Comparison of ENCODE assay signal across 9 cellular contexts in genomic region chr2:127702395-127703009, GRCh38. TPM values are rescaled to one million over a fixed set of nuclear protein-coding genes. Genes with fewer than 3 reads are reported as not detected.
DNase-seq lines count a peak whose midpoint lies in the region; ATAC-seq and TF ChIP-seq lines count a peak whose summit lies in the region.
"Had no signal": no experiment of that assay in that cellular context is flagged by ENCODE, and none has a peak within 500 bp of the region (broad histone marks: within the 10 kb centered on the region; RNA-seq: fewer than 3 reads in every experiment).

No MANE protein-coding gene starts in this region.

- no peak overlapping the region for H2AFZ ChIP-seq in Karpas-422 (ENCODE audit: low read length)

- H4K20me1 ChIP-seq in Karpas-422 (ENCODE audit: insufficient read depth, low read depth, low read length) = no peaks in the 10 kb centered on the region

- H3K27me3 ChIP-seq in Karpas-422 (ENCODE audit: low read length) (no peaks in the 10 kb centered on the region), colonic mucosa (no peaks in the 10 kb centered on the region)

- peaks cover 15% of the 10 kb centered on the region; the same call in 1 of the 2 replicates for H3K36me3 ChIP-seq in Karpas-422 (ENCODE audit: insufficient read depth, low read length)
- no peaks in the 10 kb centered on the region for H3K36me3 ChIP-seq in colonic mucosa

- no peak for ATAC-seq in naive B cell (ENCODE audit: low read depth in 2 of 2)
- ATAC-seq in GM18867 (IDR thresholded peaks at IDR 0.05; ENCODE audit: unreplicated experiment) = no peak
- ATAC-seq in HG03045 (IDR thresholded peaks at IDR 0.05; ENCODE audit: unreplicated experiment) = no peak
- ATAC-seq in HG02678 (IDR thresholded peaks at IDR 0.05; ENCODE audit: unreplicated experiment) = no peak

- H3K4me3 Mint-ChIP-seq in naive B cell = peak overlapping the region; percentile 82 to 98 (median 91)

- H3K4me2 ChIP-seq in Karpas-422 (ENCODE audit: low read depth, low read length, poor library complexity, severe bottlenecking) = peak overlapping the region; percentile 94

- no peak for TF ChIP-seq CTCF in AG09309 (IDR thresholded peaks at IDR 0.05; ENCODE audit: control insufficient read depth, insufficient read depth, low read depth, low read length, missing control alignments)
- TF ChIP-seq CTCF in colonic mucosa (IDR thresholded peaks at IDR 0.05) = no peak

- H3K79me2 ChIP-seq in Karpas-422 (ENCODE audit: low read length) = peaks cover 21% of the 10 kb centered on the region

- H3K36me3 Mint-ChIP-seq in naive B cell = peaks cover 0 to 11% of the 10 kb centered on the region in 2 donors

- no peaks in the 10 kb centered on the region for H3K9me3 Mint-ChIP-seq in naive B cell

- peak overlapping the region; percentile 84 to 95 (median 92) for H3K27ac Mint-ChIP-seq in naive B cell

- H3K27ac ChIP-seq in Karpas-422 (ENCODE audit: low read length) (peak overlapping the region; percentile 78), colonic mucosa (peak overlapping the region; percentile 92)

- peak overlapping the region; percentile 84 for H3K9ac ChIP-seq in Karpas-422 (ENCODE audit: low read length)
- peak overlapping the region; percentile 73 to 90 for H3K9ac ChIP-seq in colonic mucosa (ENCODE audit: low read depth in 2 of 2, low read length in 2 of 2)

- H3K9me3 ChIP-seq in Karpas-422 (ENCODE audit: low read length) = no peaks in the 10 kb centered on the region
- H3K9me3 ChIP-seq in colonic mucosa = no peaks in the 10 kb centered on the region

- intact Hi-C loops in colonic mucosa (cut with DNase I) = no loop called here

- H3K9me2 ChIP-seq in Karpas-422 (replicated peaks; ENCODE audit: insufficient read depth, low read length) = no peaks in the 10 kb centered on the region

- H3K4me3 ChIP-seq in AG09309 (ENCODE audit: control insufficient read depth, low read depth, low read length) = peak overlapping the region; percentile 33
- peak overlapping the region; percentile 85 for H3K4me3 ChIP-seq in Karpas-422 (ENCODE audit: low read length)
- H3K4me3 ChIP-seq in colonic mucosa = peak overlapping the region; percentile 59

- H3K27me3 Mint-ChIP-seq in naive B cell = no peaks in the 10 kb centered on the region

- peaks cover 25 to 47% (median 33%) of the 10 kb centered on the region in 3 donors for H3K4me1 Mint-ChIP-seq in naive B cell

- H3K4me1 ChIP-seq in Karpas-422 (ENCODE audit: low read length) = peaks cover 30% of the 10 kb centered on the region
- H3K4me1 ChIP-seq in colonic mucosa = peaks cover 18% of the 10 kb centered on the region

- DNase-seq in AG09309 (ENCODE audit: low read depth) (no peak), Karpas-422 (no peak), colonic mucosa (no peak), naive B cell (no peak), DMS53 (lab: John Stamatoyannopoulos, UW) (no peak)

RNA-seq across cellular contexts. Expression of gene SFT2D3, which starts 1.2 kb away (rescaled TPM):
- 3.2 and 4.0 TPM in 2 replicates for total RNA-seq in Karpas-422 (2014; rRNA removed; shearing (Covaris generic); ENCODE audit: low replicate concordance)
- total RNA-seq in colonic mucosa = 1 to 10 TPM; 6.0 to 7.5 TPM
- 1 to 10 TPM in 3 of 6 donors, under 1 TPM in 2, not detected in 1; 0.28 to 3.0 (median 2.8) TPM for polyA plus RNA-seq in naive B cell (ENCODE audit: low read depth in 6 of 6)

RNA-seq across cellular contexts. Expression of gene LIMS2, which starts 27.2 kb away (rescaled TPM):
- 0.32 and 0.56 TPM in 2 replicates for total RNA-seq in Karpas-422 (2014; rRNA removed; shearing (Covaris generic); ENCODE audit: low replicate concordance)
- total RNA-seq in colonic mucosa = 10 to 100 TPM in 1 of 2 donors, 1 to 10 TPM in 1; 6.6 to 37.2 TPM
- polyA plus RNA-seq in naive B cell (ENCODE audit: low read depth in 6 of 6) = 10 to 100 TPM; 11.2 to 60.4 (median 27.7) TPM

RNA-seq across cellular contexts. Expression of gene GPR17, which starts 56.5 kb away (rescaled TPM):
- not detected in 2 replicates for total RNA-seq in Karpas-422 (2014; rRNA removed; shearing (Covaris generic); ENCODE audit: low replicate concordance)
- under 1 TPM; 0.16 to 0.20 TPM for total RNA-seq in colonic mucosa
- not detected for polyA plus RNA-seq in naive B cell (ENCODE audit: low read depth in 6 of 6)
- total RNA-seq: SK-MEL-5 had no signal

Comparison
In these comparisons a context has a peak if more than half of its experiments do, and no peak if none do; other contexts are left out.
1. H3K4me3 ChIP-seq: peak in every context shown above with its lines; median percentile 85 in Karpas-422; 59 in colonic mucosa; 33 in AG09309.